8 cellular contexts compared by ENCODE assay signal in the genomic region with DNA sequence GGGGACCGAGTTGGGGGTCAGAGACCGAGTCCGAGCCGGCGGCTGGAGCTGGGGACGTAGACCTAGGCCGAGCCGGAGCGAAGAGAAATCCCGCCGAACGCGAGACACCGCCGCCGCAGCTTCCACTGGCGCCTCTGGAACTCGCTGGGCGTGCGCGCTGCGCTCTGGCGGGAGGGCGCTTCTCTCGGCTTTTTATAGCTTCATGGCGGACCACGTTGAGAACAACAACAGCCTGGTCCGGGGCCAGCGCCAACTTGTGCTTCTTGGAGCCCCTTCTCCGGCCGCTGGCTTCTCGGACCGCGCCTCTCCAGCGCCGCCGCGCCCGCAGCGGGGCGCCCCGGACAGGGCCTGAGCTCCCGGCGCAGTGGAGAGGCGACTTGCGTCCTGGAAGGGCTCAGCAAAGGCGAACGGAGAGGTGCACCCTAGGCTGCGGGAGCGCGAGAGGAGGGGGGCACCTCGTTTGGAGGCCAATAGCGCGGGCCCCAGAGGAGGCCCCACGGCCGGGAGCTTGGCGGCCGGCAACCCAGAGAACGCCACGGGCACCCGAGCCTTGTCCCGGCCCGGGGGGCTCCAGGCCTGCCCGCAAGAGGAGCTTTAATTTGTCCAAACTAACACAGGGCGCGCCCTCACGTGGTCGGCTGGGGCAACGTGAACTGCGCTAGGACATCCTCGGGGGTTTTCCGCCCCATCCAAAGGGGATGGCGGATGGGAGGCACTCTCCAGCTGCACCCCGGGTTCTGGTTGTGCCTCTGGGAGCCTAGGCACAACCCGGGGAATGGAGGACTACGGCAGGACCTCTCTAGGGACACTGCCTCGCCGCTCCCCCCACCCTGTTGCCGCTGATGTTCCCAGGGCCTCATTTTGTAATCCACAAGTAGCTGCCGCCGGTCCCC. TPM values are rescaled to one million over a fixed set of nuclear protein-coding genes. Genes with fewer than 3 reads are reported as not detected.
DNase-seq lines count a peak whose midpoint lies in the region; FAIRE-seq and TF ChIP-seq lines count a peak whose summit lies in the region.

No MANE protein-coding gene starts in this region.

- H2AFZ ChIP-seq in neural progenitor cell (replicated peaks), result peak overlapping the region; percentile 95

- peaks cover 30% of the 10 kb centered on the region for H4K20me1 ChIP-seq in neural progenitor cell (ENCODE audit: low read depth)

- H3K27me3 Mint-ChIP-seq in neural progenitor cell (ENCODE audit: insufficient read depth, low read depth), result peaks cover 10% of the 10 kb centered on the region

- H3K27me3 ChIP-seq in BJ (ENCODE audit: control insufficient read depth, insufficient read depth, low read length) (no peaks in the 10 kb centered on the region), neural progenitor cell (no peaks in the 10 kb centered on the region)

- TF ChIP-seq POLR2A in Raji (IDR thresholded peaks at IDR 0.05; ENCODE audit: insufficient read depth, low read depth, low read length), result peak; percentile 81

- peaks cover 38% of the 10 kb centered on the region for H3F3A ChIP-seq in neural progenitor cell (ENCODE audit: low read depth)

- no peaks in the 10 kb centered on the region for H3K9me3 ChIP-seq in neural progenitor cell (ENCODE audit: low read depth)

- H3K4me2 ChIP-seq in neural progenitor cell, result peak overlapping the region; percentile 80

- TF ChIP-seq CTCF in BJ (IDR thresholded peaks at IDR 0.05; ENCODE audit: insufficient read depth, low read depth, low read length) (peak; percentile 57), foreskin fibroblast (IDR thresholded peaks at IDR 0.05; ENCODE audit: low read depth, low read length) (peak; percentile 35), neural progenitor cell (IDR thresholded peaks at IDR 0.05) (peak; percentile 69)

- peaks cover 10% of the 10 kb centered on the region for H3K4me1 ChIP-seq in neural progenitor cell

- POLR2A ChIA-PET in BJ (lab: Charles Lee), result interaction anchor here (0.6 to 1.0 kb wide), 4 partner anchors 10 to 63 kb away, joined by 3 to 12 read pairs (median 4); no protein-coding TSS in a partner anchor

- DNase-seq in BJ (ENCODE audit: low read depth) (no peak), GM19239 (ENCODE audit: insufficient read length, low spot score) (peak; percentile 81), KG1 (lab: John Stamatoyannopoulos, UW) (peak; percentile 93), activated gamma-delta T cell (lab: John Stamatoyannopoulos, UW) (peak; percentile 41), foreskin fibroblast (peak; percentile 76 to 91), neural progenitor cell (ENCODE audit: low spot score) (peak; percentile 90), stromal cell of bone marrow (ENCODE audit: low read depth) (peak; percentile 60)

- H3K4me3 ChIP-seq in BJ (ENCODE audit: low read depth, low read length) (peak overlapping the region; percentile 71), foreskin fibroblast (ENCODE audit: low read depth in 1 of 2, low read length in 2 of 2) (peak overlapping the region; percentile 65 to 92), neural progenitor cell (peak overlapping the region; percentile 92)

- peaks cover 48% of the 10 kb centered on the region for H3K79me2 ChIP-seq in neural progenitor cell (ENCODE audit: low read depth)

- no peaks in the 10 kb centered on the region for H3K9me3 Mint-ChIP-seq in neural progenitor cell

- FAIRE-seq in GM19239 (lab: Jason Lieb, UNC), result peak; percentile 73

- peak overlapping the region; percentile 83 for H3K27ac ChIP-seq in neural progenitor cell

- peak overlapping the region; percentile 75 for H3K9ac ChIP-seq in neural progenitor cell

- peaks cover 8% of the 10 kb centered on the region for H3K36me3 Mint-ChIP-seq in neural progenitor cell

- peak overlapping the region; percentile 90 for H3K4me3 Mint-ChIP-seq in neural progenitor cell

- CTCF ChIA-PET in BJ (lab: Yijun Ruan, JAX), result interaction anchor here (0.8 to 2.9 kb wide), 22 partner anchors 9 to 346 kb away, joined by 3 to 15 read pairs (median 4); a partner anchor contains a TSS

- H3K36me3 ChIP-seq in BJ (ENCODE audit: control insufficient read depth, insufficient read depth, low read length), result no peaks in the 10 kb centered on the region
- H3K36me3 ChIP-seq in neural progenitor cell, result no peaks in the 10 kb centered on the region

- H3K4me1 Mint-ChIP-seq in neural progenitor cell, result peaks cover 28% of the 10 kb centered on the region

- no peak overlapping the region for H3K27ac Mint-ChIP-seq in neural progenitor cell

RNA-seq across cellular contexts. Expression of a gene that starts 37.7 kb away (rescaled TPM):
- 23.1 and 27.2 TPM in 2 replicates for polyA plus RNA-seq in BJ (2011; rRNA removed)
- polyA minus RNA-seq in BJ (2011; rRNA and poly(A)+ RNA removed), result 5.3 and 9.3 TPM in 2 replicates
- 25.1 and 28.6 TPM in 2 replicates for total RNA-seq in neural progenitor cell (ENCODE audit: low replicate concordance)
